Comparison of ENCODE assay signal across 24 cellular contexts in the genomic region with DNA sequence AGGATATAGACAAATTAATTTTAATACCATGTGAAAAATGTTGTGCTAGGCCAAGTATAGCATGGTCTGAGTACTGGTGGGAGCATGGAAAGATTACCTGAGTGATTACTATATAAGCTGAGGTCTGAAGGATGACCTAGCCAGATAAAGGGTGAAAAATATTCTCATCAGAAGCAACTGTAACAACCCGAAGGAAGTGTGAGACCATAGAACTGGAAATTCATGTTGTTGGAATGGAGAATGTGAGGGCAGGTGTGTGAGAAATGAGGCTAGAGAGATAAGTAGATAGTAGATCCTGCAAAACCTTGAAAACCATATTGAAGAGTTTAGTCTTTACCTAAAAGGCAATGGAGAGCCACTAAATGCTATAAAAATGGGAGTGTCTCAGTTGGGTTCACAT.
A peak's percentile ranks its signal among the peaks of the same experiment; 100 is the strongest.
DNase-seq lines count a peak whose midpoint lies in the region; ATAC-seq and TF ChIP-seq lines count a peak whose summit lies in the region.
"Had no signal": no experiment of that assay in that cellular context is flagged by ENCODE, and none has a peak within 500 bp of the region (broad histone marks: within the 10 kb centered on the region; RNA-seq: fewer than 3 reads in every experiment).

No MANE protein-coding gene starts in this region.

- peaks cover 5% of the 10 kb centered on the region; the same call in 1 of the 2 replicates for H3K36me3 ChIP-seq in GM23338 (ENCODE audit: insufficient read depth)
- 0 out of 2 replicates have a peak, but pooled peaks cover 3% of the 10 kb centered on the region for H3K36me3 ChIP-seq in RWPE2 (ENCODE audit: low read depth)
- peaks cover 9% of the 10 kb centered on the region for H3K36me3 ChIP-seq in iPS-20b (ENCODE audit: insufficient read depth, low read depth, low read length)
- H3K36me3 ChIP-seq in trophoblast cell (ENCODE audit: control insufficient read depth in 1 of 2, insufficient read depth in 2 of 2, low read length in 2 of 2) = no peaks in the 10 kb centered on the region
- H3K36me3 ChIP-seq in A673 (ENCODE audit: insufficient read depth, low read length, poor library complexity, severe bottlenecking) = no peaks in the 10 kb centered on the region

- POLR2A ChIA-PET in A673 (lab: Charles Lee; ENCODE audit: low non-redundant PET) = no interaction called here

- H3K4me3 Mint-ChIP-seq in GM23338 = 0 out of 3 replicates have a peak overlapping the region, but pooled peaks have one; percentile 5
- H3K4me3 Mint-ChIP-seq: CD4-positive, CD25-positive, alpha-beta regulatory T cell; central memory CD8-positive, alpha-beta T cell had no signal

- DNase-seq in GM23338 (ENCODE audit: low spot score) (no peak), RWPE2 (ENCODE audit: low spot score) (no peak), trophoblast cell (peak; percentile 61 to 94), NCI-H69 (lab: John Stamatoyannopoulos, UW) (no peak), A673 (ENCODE audit: low spot score) (no peak)
- DNase-seq in activated CD8-positive, alpha-beta memory T cell treated with anti-CD3 and anti-CD28 coated beads for 24 hours = no peak
- DNase-seq: activated CD4-positive, alpha-beta T cell treated with anti-CD3 and anti-CD28 coated beads for 48 hours; activated naive CD4-positive, alpha-beta T cell treated with anti-CD3 and anti-CD28 coated beads, Interleukin-2, amount 50 U/mL, for 16 hours; activated T-cell treated with anti-CD3 and anti-CD28 coated beads, Interleukin-2, amount 50 U/mL, for 48 hours; CD4-positive, CD25-positive, alpha-beta regulatory T cell; glutamatergic neuron; MV-4-11; NCI-H1694; NCI-H2171 treated with DMSO at 0.1 percent for 48 hours; posterior cingulate gyrus; RPMI8226; T-helper 17 cell had no signal

- H2AK5ac ChIP-seq in trophoblast cell (ENCODE audit: low read length) = no peak overlapping the region

- H3K4ac ChIP-seq in trophoblast cell (ENCODE audit: low read depth, low read length) = no peak overlapping the region

- peaks cover 43% of the 10 kb centered on the region for H3K79me2 ChIP-seq in GM23338 (replicated peaks; ENCODE audit: insufficient read depth)
- H3K79me2 ChIP-seq in trophoblast cell (ENCODE audit: control insufficient read depth, insufficient read depth, low read length, poor library complexity) = peaks cover 3% of the 10 kb centered on the region

- H2AFZ ChIP-seq in GM23338 (no peak overlapping the region), trophoblast cell (ENCODE audit: insufficient read depth, low read length, poor library complexity) (no peak overlapping the region)

- no peak overlapping the region for H2BK120ac ChIP-seq in trophoblast cell (ENCODE audit: insufficient read depth, low read length, poor library complexity)

- H3K4me2 ChIP-seq in GM23338 (peak overlapping the region; percentile 30), trophoblast cell (ENCODE audit: low read length) (no peak overlapping the region)

- H3K27ac ChIP-seq in GM23338 (ENCODE audit: low read depth) (peak overlapping the region; percentile 95), RWPE2 (ENCODE audit: poor library complexity, severe bottlenecking) (peak overlapping the region; percentile 40), iPS-20b (ENCODE audit: low read length) (peak overlapping the region; percentile 16), trophoblast cell (ENCODE audit: low read depth, low read length) (no peak overlapping the region), A673 (ENCODE audit: low read depth, low read length, poor library complexity, severe bottlenecking) (no peak overlapping the region)
- H3K27ac ChIP-seq: SK-N-MC had no signal

- H3K9me2 ChIP-seq in GM23338 (ENCODE audit: insufficient read depth) = no peaks in the 10 kb centered on the region

- no peak overlapping the region for H4K91ac ChIP-seq in trophoblast cell (ENCODE audit: low read depth, low read length)

- peaks cover 30% of the 10 kb centered on the region for H3K36me3 Mint-ChIP-seq in GM23338 (ENCODE audit: low read depth)

- peaks cover 43% of the 10 kb centered on the region for H3K4me1 ChIP-seq in GM23338 (ENCODE audit: insufficient read depth)
- H3K4me1 ChIP-seq in RWPE2 (ENCODE audit: insufficient read depth, poor library complexity, severe bottlenecking) = peaks cover 24% of the 10 kb centered on the region
- H3K4me1 ChIP-seq in iPS-20b (ENCODE audit: insufficient read depth, low read length) = peaks cover 34% of the 10 kb centered on the region
- peaks cover 0 to 6% of the 10 kb centered on the region in 2 experiments for H3K4me1 ChIP-seq in trophoblast cell (ENCODE audit: control insufficient read depth in 1 of 2, insufficient read depth in 2 of 2, low read length in 2 of 2)
- H3K4me1 ChIP-seq in A673 (ENCODE audit: insufficient read depth, low read length, poor library complexity, severe bottlenecking) = no peaks in the 10 kb centered on the region

- H3K4me3 ChIP-seq in GM23338 (no peak overlapping the region), RWPE2 (ENCODE audit: severe bottlenecking) (no peak overlapping the region), iPS-20b (ENCODE audit: low read length) (no peak overlapping the region), trophoblast cell (ENCODE audit: low read depth, low read length) (no peak overlapping the region), A673 (ENCODE audit: low read depth, low read length, poor library complexity, severe bottlenecking) (no peak overlapping the region)
- H3K4me3 ChIP-seq: K562, SK-N-MC had no signal

- H4K8ac ChIP-seq in trophoblast cell (ENCODE audit: low read depth, low read length) = no peak overlapping the region

- H3K9ac ChIP-seq in iPS-20b (ENCODE audit: low read depth, low read length) (peak overlapping the region; percentile 64; the same call in 1 of the 2 replicates), trophoblast cell (ENCODE audit: low read length) (no peak overlapping the region)

- H3F3A ChIP-seq in GM23338 (replicated peaks; ENCODE audit: low read depth) = no peaks in the 10 kb centered on the region

- H3K23ac ChIP-seq in trophoblast cell (ENCODE audit: low read length) = no peak overlapping the region

- TF ChIP-seq CTCF in GM23338 (conservative IDR thresholded peaks at IDR 0.05; ENCODE audit: low read depth in 2 of 2) (no peak), RWPE2 (IDR thresholded peaks at IDR 0.05; ENCODE audit: poor library complexity, severe bottlenecking) (no peak), A673 (conservative IDR thresholded peaks at IDR 0.05; ENCODE audit: low read depth, low read length) (no peak)

- peaks cover 24% of the 10 kb centered on the region for H3K9me3 Mint-ChIP-seq in GM23338

- no peak for ATAC-seq in GM23338
- no peak for ATAC-seq in RWPE2 (ENCODE audit: low read depth)
- no peak for ATAC-seq in HG03520 (IDR thresholded peaks at IDR 0.05; ENCODE audit: unreplicated experiment)
- ATAC-seq: K562, sciatic nerve, T-helper 17 cell had no signal

- no peak overlapping the region for H3K14ac ChIP-seq in trophoblast cell (ENCODE audit: low read length)

- H3K27me3 ChIP-seq in GM23338 (ENCODE audit: insufficient read depth) = no peaks in the 10 kb centered on the region
- H3K27me3 ChIP-seq in RWPE2 (ENCODE audit: insufficient read depth, poor library complexity, severe bottlenecking) = no peaks in the 10 kb centered on the region
- H3K27me3 ChIP-seq in iPS-20b (ENCODE audit: insufficient read depth, low read length) = no peaks in the 10 kb centered on the region
- H3K27me3 ChIP-seq in trophoblast cell (ENCODE audit: insufficient read depth, low read length) = no peaks in the 10 kb centered on the region
- no peaks in the 10 kb centered on the region for H3K27me3 ChIP-seq in A673 (replicated peaks; ENCODE audit: insufficient read depth, low read depth, low read length, poor library complexity)

- intact Hi-C loops in A673 (cut with micrococcal nuclease; ENCODE audit: unreplicated experiment) = no loop called here

- WGBS in trophoblast cell (ENCODE audit: extremely low coverage, insufficient coverage, insufficient read length) = no CpG with 5 or more reads among the region's 1 CpG

- no peak overlapping the region for H2BK12ac ChIP-seq in trophoblast cell (ENCODE audit: low read length)

- H4K20me1 ChIP-seq in GM23338 (replicated peaks; ENCODE audit: insufficient read depth) = no peaks in the 10 kb centered on the region

- CTCF ChIA-PET in A673 (lab: Charles Lee) = no interaction called here

- H3K4me1 Mint-ChIP-seq in GM23338 = peaks cover 43% of the 10 kb centered on the region

- peaks cover 4% of the 10 kb centered on the region for H3K79me1 ChIP-seq in trophoblast cell (ENCODE audit: low read length)

- BruUV-seq in A673 (replicated peaks; lab: Mats Ljungman, UMichigan) = no TSS peak

- no peak overlapping the region for H2BK5ac ChIP-seq in trophoblast cell (ENCODE audit: low read depth, low read length, poor library complexity)

- no peak overlapping the region for H4K12ac ChIP-seq in trophoblast cell (ENCODE audit: low read depth, low read length)

- no peak overlapping the region for H3K18ac ChIP-seq in trophoblast cell (ENCODE audit: low read length)

- no peaks in the 10 kb centered on the region for H3K27me3 Mint-ChIP-seq in GM23338 (ENCODE audit: insufficient read depth, low read depth, poor library complexity)
- H3K27me3 Mint-ChIP-seq: central memory CD8-positive, alpha-beta T cell; stimulated activated naive CD8-positive, alpha-beta T cell treated with anti-CD3 and anti-CD28 coated beads, Interleukin-15, Interleukin-2, amounts not matched to agents 100 ng/mL and 50 ng/mL, for 24 hours; T-helper 17 cell had no signal

- peak overlapping the region; percentile 86 for H3K27ac Mint-ChIP-seq in GM23338
- H3K27ac Mint-ChIP-seq: CD4-positive, CD25-positive, alpha-beta regulatory T cell; stimulated activated naive CD8-positive, alpha-beta T cell treated with anti-CD3 and anti-CD28 coated beads, Interleukin-15, Interleukin-2, amounts not matched to agents 100 ng/mL and 50 ng/mL, for 24 hours had no signal

- H3K9me3 ChIP-seq in RWPE2 (ENCODE audit: severe bottlenecking) (peaks cover 3% of the 10 kb centered on the region), iPS-20b (ENCODE audit: insufficient read depth, low read depth, low read length) (peaks cover 12% of the 10 kb centered on the region), trophoblast cell (ENCODE audit: insufficient read depth, low read depth, low read length) (no peaks in the 10 kb centered on the region), A673 (ENCODE audit: low read depth, low read length, poor library complexity, severe bottlenecking) (peaks cover 11% of the 10 kb centered on the region)

TF ChIP-seq in GM23338, 12 proteins besides CTCF, POLR2A, EP300 and RAD21 (continues in another document):
- TF ChIP-seq CREB1 (CRISPR knock-in tag; IDR thresholded peaks at IDR 0.05; ENCODE audit: low read depth) (no peak), STAT1 (IDR thresholded peaks at IDR 0.05; ENCODE audit: unreplicated experiment) (no peak), JUNB (IDR thresholded peaks at IDR 0.05; ENCODE audit: unreplicated experiment) (no peak), NANOG (IDR thresholded peaks at IDR 0.05; ENCODE audit: borderline replicate concordance) (no peak), EZH2phosphoT487 (IDR thresholded peaks at IDR 0.05; ENCODE audit: unreplicated experiment) (no peak), ZNF331 (CRISPR knock-in tag; IDR thresholded peaks at IDR 0.05; ENCODE audit: low read depth) (no peak)

Comparison
In these comparisons a context has a peak if more than half of its experiments do, and no peak if none do; other contexts are left out.
1. DNase-seq: peak in trophoblast cell (2 of 2); none in GM23338 (single experiment), RWPE2 (single experiment), NCI-H69 (single experiment), activated CD8-positive, alpha-beta memory T cell treated with anti-CD3 and anti-CD28 coated beads for 24 hours (single experiment) and A673 (single experiment).
2. H3K27ac ChIP-seq: peak in GM23338 (single experiment), RWPE2 (single experiment) and iPS-20b (single experiment); none in trophoblast cell (single experiment) and A673 (single experiment).